ENCODE assay signal across 1 cellular context in the genomic region with DNA sequence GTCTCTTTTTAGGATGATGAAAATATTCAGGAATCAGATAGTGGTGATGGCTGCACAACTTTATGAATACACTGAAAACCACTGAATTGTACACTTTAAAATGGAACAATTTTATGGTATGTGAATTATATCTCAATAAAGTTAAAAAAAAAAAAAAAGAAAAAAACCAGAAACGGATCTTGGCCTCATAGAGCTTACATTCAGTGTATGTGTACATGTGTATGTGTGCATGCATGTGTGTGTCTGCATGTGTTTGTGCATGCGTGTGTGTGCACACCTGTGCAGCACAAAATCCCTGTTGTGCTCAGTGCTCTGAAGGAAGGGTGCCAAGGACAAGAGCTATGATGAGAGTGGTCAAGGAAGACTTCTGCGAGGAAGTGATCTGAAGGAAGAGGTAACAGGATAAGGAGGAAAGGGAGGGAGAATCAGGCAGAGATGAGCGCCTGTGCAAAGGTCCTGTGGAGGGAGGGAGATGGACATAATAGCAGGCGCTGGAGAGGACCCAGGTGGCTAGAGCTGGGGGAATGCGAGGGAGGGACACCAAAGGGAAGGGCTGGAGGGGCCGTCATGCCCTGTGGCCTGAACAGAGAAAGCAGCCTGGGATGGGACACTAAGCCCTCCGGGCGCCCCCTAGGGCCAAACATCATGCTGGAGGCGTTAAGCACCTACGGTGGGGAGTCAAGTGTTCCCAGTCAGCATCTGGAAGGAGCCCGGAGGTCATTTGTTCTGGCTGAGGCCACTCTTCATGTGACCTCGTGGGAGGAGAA.
TF ChIP-seq lines count a peak whose summit lies in the region.

No MANE protein-coding gene starts in this region.

TF ChIP-seq in IMR-90, 13 proteins besides CTCF, POLR2A, EP300 and RAD21 (continued from another document):
- TF ChIP-seq MXI1 (IDR thresholded peaks at IDR 0.05; ENCODE audit: borderline replicate concordance, low read depth, low read length) (no peak), CHD1 (IDR thresholded peaks at IDR 0.05; ENCODE audit: low read depth, low read length) (no peak), RFX5 (IDR thresholded peaks at IDR 0.05; ENCODE audit: low read depth, low read length) (no peak)
- TF ChIP-seq, protein P1, sequence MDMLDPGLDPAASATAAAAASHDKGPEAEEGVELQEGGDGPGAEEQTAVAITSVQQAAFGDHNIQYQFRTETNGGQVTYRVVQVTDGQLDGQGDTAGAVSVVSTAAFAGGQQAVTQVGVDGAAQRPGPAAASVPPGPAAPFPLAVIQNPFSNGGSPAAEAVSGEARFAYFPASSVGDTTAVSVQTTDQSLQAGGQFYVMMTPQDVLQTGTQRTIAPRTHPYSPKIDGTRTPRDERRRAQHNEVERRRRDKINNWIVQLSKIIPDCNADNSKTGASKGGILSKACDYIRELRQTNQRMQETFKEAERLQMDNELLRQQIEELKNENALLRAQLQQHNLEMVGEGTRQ (IDR thresholded peaks at IDR 0.05; ENCODE audit: low read depth, low read length): no peak
